ENCODE assay signal across 16 cellular contexts in the genomic region with DNA sequence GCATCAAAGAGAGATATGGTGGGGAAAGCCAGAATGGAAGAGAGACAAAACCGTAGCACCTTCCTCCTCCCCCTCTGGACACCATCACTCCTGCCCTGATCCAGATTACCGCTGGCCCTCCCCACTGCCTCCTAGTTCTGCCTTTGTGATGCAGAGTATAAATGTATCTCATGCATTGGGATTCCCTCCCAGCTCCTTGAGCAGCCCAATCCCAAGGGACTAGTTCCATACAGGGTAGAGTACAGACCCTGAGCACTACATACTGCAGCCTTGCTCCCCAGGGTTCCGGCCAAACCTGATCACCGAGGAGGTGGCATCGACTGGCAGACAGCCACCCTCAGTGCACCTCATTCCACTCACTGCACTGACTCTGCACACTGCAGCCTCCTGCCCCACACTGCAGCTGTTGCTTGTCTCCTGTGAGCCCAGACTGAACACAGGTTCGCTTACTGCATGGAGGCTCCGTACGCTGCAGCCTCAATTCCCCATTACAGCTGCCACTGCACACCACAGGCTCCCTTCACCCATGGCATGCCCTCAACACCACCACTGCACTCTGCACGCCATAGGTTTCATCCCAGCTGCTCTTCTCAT. TPM values are rescaled to one million over a fixed set of nuclear protein-coding genes. Genes with fewer than 3 reads are reported as not detected.
DNase-seq lines count a peak whose midpoint lies in the region; ATAC-seq and TF ChIP-seq lines count a peak whose summit lies in the region.
"Had no signal": no experiment of that assay in that cellular context is flagged by ENCODE, and none has a peak within 500 bp of the region (broad histone marks: within the 10 kb centered on the region; RNA-seq: fewer than 3 reads in every experiment).

No MANE protein-coding gene starts in this region.

- H3K4me1 Mint-ChIP-seq in GM23338 (peaks cover 50% of the 10 kb centered on the region), nephron progenitor cell (peaks cover 55% of the 10 kb centered on the region)

- H3K36me3 ChIP-seq in GM23338 (ENCODE audit: insufficient read depth), result no peaks in the 10 kb centered on the region
- H3K36me3 ChIP-seq in left lung, result no peaks in the 10 kb centered on the region
- H3K36me3 ChIP-seq: esophagus squamous epithelium, heart right ventricle had no signal

- intact Hi-C loops in left lung (cut with DNase I), result no loop called here

- no peaks in the 10 kb centered on the region for H3K9me2 ChIP-seq in GM23338 (ENCODE audit: insufficient read depth)

- no peak overlapping the region for H3K27ac Mint-ChIP-seq in GM23338
- no peak overlapping the region for H3K27ac Mint-ChIP-seq in nephron progenitor cell

- TF ChIP-seq CTCF in GM23338 (conservative IDR thresholded peaks at IDR 0.05; ENCODE audit: low read depth in 2 of 2) (no peak), nephron progenitor cell (IDR thresholded peaks at IDR 0.05) (no peak), left lung (IDR thresholded peaks at IDR 0.05) (no peak)

- H3K36me3 Mint-ChIP-seq in GM23338 (ENCODE audit: low read depth), result no peaks in the 10 kb centered on the region
- H3K36me3 Mint-ChIP-seq in nephron progenitor cell (ENCODE audit: low read depth), result no peaks in the 10 kb centered on the region

- H3K4me3 ChIP-seq in GM23338 (no peak overlapping the region), left lung (no peak overlapping the region)
- H3K4me3 ChIP-seq: esophagus squamous epithelium, heart right ventricle had no signal

- peak overlapping the region; percentile 88 for H3K4me2 ChIP-seq in GM23338

- H3K27me3 ChIP-seq in GM23338 (ENCODE audit: insufficient read depth), result peaks cover 20% of the 10 kb centered on the region
- H3K27me3 ChIP-seq in left lung, result no peaks in the 10 kb centered on the region
- H3K27me3 ChIP-seq: esophagus squamous epithelium, heart right ventricle had no signal

- H2AFZ ChIP-seq in GM23338, result no peak overlapping the region

- DNase-seq in NCI-H82 (lab: John Stamatoyannopoulos, UW) (peak; percentile 43), NCI-H82 treated with DMSO at 0.1 percent for 48 hours (lab: John Stamatoyannopoulos, UW; ENCODE audit: unreplicated experiment) (no peak), GM23338 (ENCODE audit: low spot score) (no peak), nephron progenitor cell (no peak), left lung (no peak)
- DNase-seq: activated CD4-positive, alpha-beta T cell treated with anti-CD3 and anti-CD28 coated beads for 1 hour; activated T-cell treated with anti-CD3 and anti-CD28 coated beads, Interleukin-2, amount 50 U/mL, for 48 hours; esophagus squamous epithelium; GDM1; Kasumi-1; NCI-H1436 treated with DMSO at 0.1 percent for 48 hours had no signal

- H3K4me1 ChIP-seq in GM23338 (ENCODE audit: insufficient read depth) (peaks cover 33% of the 10 kb centered on the region), left lung (peaks cover 16 to 36% of the 10 kb centered on the region in 2 donors)

- H3K27ac ChIP-seq in GM23338 (ENCODE audit: low read depth) (no peak overlapping the region), cingulate gyrus (ENCODE audit: low read depth, low read length) (peak overlapping the region; percentile 90), left lung (no peak overlapping the region)
- H3K27ac ChIP-seq: HL-60 had no signal

- H3K27me3 Mint-ChIP-seq in GM23338 (ENCODE audit: insufficient read depth, low read depth, poor library complexity), result peaks cover 30% of the 10 kb centered on the region
- peaks cover 37% of the 10 kb centered on the region for H3K27me3 Mint-ChIP-seq in nephron progenitor cell (ENCODE audit: low read depth, poor library complexity)

- no peaks in the 10 kb centered on the region for H3K9me3 ChIP-seq in left lung
- H3K9me3 ChIP-seq: esophagus squamous epithelium, heart right ventricle had no signal

- 0 out of 2 replicates have a peak, but pooled peaks cover 15% of the 10 kb centered on the region for H3F3A ChIP-seq in GM23338 (replicated peaks; ENCODE audit: low read depth)

- no peaks in the 10 kb centered on the region for H3K79me2 ChIP-seq in GM23338 (replicated peaks; ENCODE audit: insufficient read depth)

- H3K4me3 Mint-ChIP-seq in GM23338, result peak overlapping the region; percentile 88; the same call in 1 of the 3 replicates
- peak overlapping the region; percentile 83 for H3K4me3 Mint-ChIP-seq in nephron progenitor cell

- no peaks in the 10 kb centered on the region for H4K20me1 ChIP-seq in GM23338 (replicated peaks; ENCODE audit: insufficient read depth)

- ATAC-seq in GM23338 (no peak; the same call in 2 of the 3 replicates), HG02642 (IDR thresholded peaks at IDR 0.05; ENCODE audit: poor library complexity, unreplicated experiment) (no peak), GM18867 (IDR thresholded peaks at IDR 0.05; ENCODE audit: unreplicated experiment) (no peak), left lung (no peak)

- H3K9me3 Mint-ChIP-seq in GM23338 (no peaks in the 10 kb centered on the region), nephron progenitor cell (no peaks in the 10 kb centered on the region)

TF ChIP-seq in GM23338, 12 proteins besides CTCF, POLR2A, EP300 and RAD21 (continues in another document):
- no peak for TF ChIP-seq JUNB (IDR thresholded peaks at IDR 0.05; ENCODE audit: unreplicated experiment)
- no peak for TF ChIP-seq ZNF331 (CRISPR knock-in tag; IDR thresholded peaks at IDR 0.05; ENCODE audit: low read depth)
- no peak for TF ChIP-seq REST (IDR thresholded peaks at IDR 0.05; ENCODE audit: unreplicated experiment)
- no peak for TF ChIP-seq EZH2 (IDR thresholded peaks at IDR 0.05; ENCODE audit: low read depth, unreplicated experiment)
- TF ChIP-seq POLR2AphosphoS5 (IDR thresholded peaks at IDR 0.05; ENCODE audit: low read depth), result no peak
- TF ChIP-seq ETS1 (IDR thresholded peaks at IDR 0.05), result no peak
- no peak for TF ChIP-seq ZNF114 (CRISPR knock-in tag; IDR thresholded peaks at IDR 0.05)
- no peak for TF ChIP-seq EZH2phosphoT487 (IDR thresholded peaks at IDR 0.05; ENCODE audit: unreplicated experiment)
- no peak for TF ChIP-seq STAT1 (IDR thresholded peaks at IDR 0.05; ENCODE audit: unreplicated experiment)

RNA-seq across cellular contexts. Expression of gene THRA, which starts 1.8 kb away (rescaled TPM):
- 9.6 and 10.5 TPM in 2 replicates for total RNA-seq in GM23338 (2014; rRNA removed; shearing (Covaris generic))
- 3.4 and 3.6 TPM in 2 replicates for polyA plus RNA-seq in GM23338 (2016; fragmentation: Nextera tagmentation; extraction: Ambion mirVana)
- total RNA-seq in left lung, result 10 to 100 TPM; 37.9 to 45.2 TPM

RNA-seq across cellular contexts. Expression of gene MED24, which starts 6.8 kb away (rescaled TPM):
- total RNA-seq in GM23338 (2014; rRNA removed; shearing (Covaris generic)), result 88.9 and 95.1 TPM in 2 replicates
- 44.4 and 44.8 TPM in 2 replicates for polyA plus RNA-seq in GM23338 (2016; fragmentation: Nextera tagmentation; extraction: Ambion mirVana)
- 10 to 100 TPM; 72.0 to 75.2 TPM for total RNA-seq in left lung

RNA-seq across cellular contexts. Expression of gene NR1D1, which starts 39.4 kb away (rescaled TPM):
- total RNA-seq in GM23338 (2014; rRNA removed; shearing (Covaris generic)), result 3.6 and 4.2 TPM in 2 replicates
- polyA plus RNA-seq in GM23338 (2016; fragmentation: Nextera tagmentation; extraction: Ambion mirVana), result 3.1 and 3.3 TPM in 2 replicates
- total RNA-seq in left lung, result 10 to 100 TPM in 1 of 2 donors, 1 to 10 TPM in 1; 6.5 to 11.4 TPM

RNA-seq across cellular contexts. Expression of gene CSF3, which starts 45.7 kb away (rescaled TPM):
- 1.2 TPM in 1 of 2 replicates, not detected in the other for total RNA-seq in GM23338 (2014; rRNA removed; shearing (Covaris generic))
- not detected in 2 replicates for polyA plus RNA-seq in GM23338 (2016; fragmentation: Nextera tagmentation; extraction: Ambion mirVana)
- 1 to 10 TPM in 1 of 2 donors, under 1 TPM in 1; 0.61 to 1.7 TPM for total RNA-seq in left lung
